8 cellular contexts compared by ENCODE assay signal in genomic region chr11:93197383-93198220, GRCh38. TPM values are rescaled to one million over a fixed set of nuclear protein-coding genes. Genes with fewer than 3 reads are reported as not detected.
DNase-seq lines count a peak whose midpoint lies in the region; ATAC-seq, FAIRE-seq and TF ChIP-seq lines count a peak whose summit lies in the region.

Gene SLC36A4 (minus strand): TSS chr11:93197991. CDS start chr11:93197832, 159 bp downstream.

- peak; percentile 88 for ATAC-seq in HG03457 (IDR thresholded peaks at IDR 0.05; ENCODE audit: unreplicated experiment)
- peak; percentile 99 for ATAC-seq in HepG2

- H3K9me3 ChIP-seq in BE2C (no peaks in the 10 kb centered on the region), HepG2 (ENCODE audit: low read length) (no peaks in the 10 kb centered on the region)

- H4K20me1 ChIP-seq in HepG2 (ENCODE audit: insufficient read depth, low read length): no peaks in the 10 kb centered on the region

- DNase-seq in BE2C (peak; percentile 92), GM19240 (ENCODE audit: insufficient read length, low spot score) (peak; percentile 34), NCI-H524 treated with DMSO at 0.1 percent for 48 hours (lab: John Stamatoyannopoulos, UW) (peak; percentile 41), dermis blood vessel endothelial cell (peak; percentile 97), HepG2 (ENCODE audit: low spot score) (peak; percentile 77)
- DNase-seq in activated CD4-positive, alpha-beta T cell treated with anti-CD3 and anti-CD28 coated beads, Interleukin-2, amount 50 U/mL, for 4 hours: peak; percentile 83 to 86
- DNase-seq in stimulated activated CD4-positive, alpha-beta T cell treated with anti-CD3 and anti-CD28 coated beads, Interleukin-2, amount 100 ng/mL, for 48 hours: peak; percentile 76 to 77

- H3K4me1 ChIP-seq in BE2C (peaks cover 5% of the 10 kb centered on the region; the same call in 1 of the 2 replicates), HepG2 (ENCODE audit: insufficient read depth, low read length) (peaks cover 16% of the 10 kb centered on the region)

- H3K9ac ChIP-seq in HepG2 (ENCODE audit: insufficient read depth, low read depth, low read length): peak within 1 kb of the TSS; percentile 91

- no peak for FAIRE-seq in HepG2 (lab: Jason Lieb, UNC)

- WGBS in HepG2 (ENCODE audit: low lambda C conversion rate): 0% methylated on average over 12 of the region's 82 CpGs

- POLR2A ChIA-PET in HepG2 (lab: Yijun Ruan, JAX): no interaction called here

- H3K4me3 ChIP-seq in BE2C (ENCODE audit: low read depth, low read length) (peak within 1 kb of the TSS; percentile 75), HepG2 (replicated peaks in 1 of 3; ENCODE audit: insufficient read depth in 1 of 3, low read depth in 2 of 3, low read length in 3 of 3) (peak within 1 kb of the TSS; percentile 67 to 78 (median 77))

- H3K27me3 ChIP-seq in BE2C (no peaks in the 10 kb centered on the region), HepG2 (ENCODE audit: control insufficient read depth in 1 of 2, insufficient read depth in 2 of 2, low read length in 2 of 2) (no peaks in the 10 kb centered on the region; a peak in 2 of 5 replicates)

- TF ChIP-seq POLR2A in HepG2 (IDR thresholded peaks at IDR 0.05; ENCODE audit: insufficient read depth in 1 of 2, low read depth in 2 of 2, low read length in 2 of 2): peak; percentile 52 to 74; a peak in 3 of 4 replicates

- TF ChIP-seq RAD21 in HepG2 (CRISPR knock-in tag; IDR thresholded peaks at IDR 0.05): no peak; the same call in 1 of the 2 replicates

- CTCF ChIA-PET in HepG2 (lab: Yijun Ruan, JAX; ENCODE audit: low intra/inter-chr PET ratio, low total read pairs): no interaction called here

- TF ChIP-seq CTCF in BE2C (IDR thresholded peaks at IDR 0.05; ENCODE audit: low read depth, low read length) (no peak), HepG2 (CRISPR knock-in tag; IDR thresholded peaks at IDR 0.05) (no peak)

- in situ Hi-C loops in HepG2 (cut with HindIII; ENCODE audit: extremely low pct_ligation_motif_present, low pct_unique_long_range_greater_than_20kb): no loop called here

- intact Hi-C loops in HepG2 (cut with micrococcal nuclease; ENCODE audit: unreplicated experiment): no loop called here

- no peak for TF ChIP-seq EP300 in HepG2 (IDR thresholded peaks at IDR 0.05; ENCODE audit: low read depth in 2 of 2, low read length in 2 of 2)
- no peak for TF ChIP-seq EP300 in HepG2 (CRISPR knock-in tag; IDR thresholded peaks at IDR 0.05; ENCODE audit: borderline replicate concordance)

- peaks cover 19% of the 10 kb centered on the region for H3K79me2 ChIP-seq in HepG2 (ENCODE audit: insufficient read depth, low read length)

- peak within 1 kb of the TSS; percentile 69 for H3K27ac ChIP-seq in HepG2 (ENCODE audit: extremely low read length, insufficient read depth, low read length)

- peak within 1 kb of the TSS; percentile 74 for H3K4me2 ChIP-seq in HepG2 (ENCODE audit: low read depth, low read length)

- peak within 1 kb of the TSS; percentile 90 for H2AFZ ChIP-seq in HepG2 (ENCODE audit: low read length)

- no peaks in the 10 kb centered on the region for H3K36me3 ChIP-seq in BE2C
- H3K36me3 ChIP-seq in HepG2 (replicated peaks in 1 of 2; ENCODE audit: control insufficient read depth in 1 of 2, insufficient read depth in 2 of 2, low read length in 2 of 2): no peaks in the 10 kb centered on the region

- BruUV-seq in HepG2 (replicated peaks; lab: Mats Ljungman, UMichigan): TSS peak; percentile 86

TF ChIP-seq in HepG2, 621 proteins besides CTCF, POLR2A, EP300 and RAD21 (continues in another document):
- TF ChIP-seq ZNF576 (CRISPR knock-in tag; IDR thresholded peaks at IDR 0.05): no peak
- peak; percentile 26 for TF ChIP-seq MED8 (CRISPR knock-in tag; IDR thresholded peaks at IDR 0.05; ENCODE audit: insufficient replicate concordance)
- TF ChIP-seq HMGA1 (CRISPR knock-in tag; conservative IDR thresholded peaks at IDR 0.05): no peak
- TF ChIP-seq MTF2 (CRISPR knock-in tag; IDR thresholded peaks at IDR 0.05; ENCODE audit: borderline replicate concordance): no peak
- peak; percentile 57; the same call in 1 of the 2 replicates for TF ChIP-seq AFF4 (CRISPR knock-in tag; IDR thresholded peaks at IDR 0.05)
- TF ChIP-seq ZNF674 (CRISPR knock-in tag; IDR thresholded peaks at IDR 0.05; ENCODE audit: low read depth): peak; percentile 85; the same call in 1 of the 2 replicates
- no peak for TF ChIP-seq PRPF4 (IDR thresholded peaks at IDR 0.05; ENCODE audit: low read depth, low read length, poor library complexity, severe bottlenecking)
- peak; percentile 78 for TF ChIP-seq TOPORS (CRISPR knock-in tag; IDR thresholded peaks at IDR 0.05)
- TF ChIP-seq ZXDC (CRISPR knock-in tag; IDR thresholded peaks at IDR 0.05): no peak
- TF ChIP-seq PPARG (CRISPR knock-in tag; conservative IDR thresholded peaks at IDR 0.05): peak; percentile 21; the same call in 1 of the 2 replicates

RNA-seq across cellular contexts. Expression of gene SLC36A4, which starts in this region (rescaled TPM):
- 12.0 TPM for polyA plus RNA-seq in BE2C (2012; ENCODE audit: insufficient read depth, insufficient read length, low read depth)
- total RNA-seq in dermis blood vessel endothelial cell (6.3 and 11.4 TPM in 2 replicates), HepG2 (2016; rRNA removed; fragmentation: Illumina TruSeq; extraction: Trizol) (7.3 and 7.5 TPM in 2 replicates)
- 3.3 and 4.0 TPM in 2 replicates for total RNA-seq in HepG2 (2016; cell fraction: cytosol; rRNA removed; fragmentation: Illumina TruSeq; extraction: Trizol; ENCODE audit: low read depth)
- 6.9 and 7.0 TPM in 2 replicates for total RNA-seq in HepG2 (2016; cell fraction: insoluble cytoplasmic fraction; rRNA removed; fragmentation: Illumina TruSeq; extraction: Trizol)
- total RNA-seq in HepG2 (2016; cell fraction: membrane; rRNA removed; fragmentation: Illumina TruSeq; extraction: Trizol): 9.8 and 10.5 TPM in 2 replicates
- 14.4 and 16.9 TPM in 2 replicates for total RNA-seq in HepG2 (2016; cell fraction: nucleus; rRNA removed; fragmentation: Illumina TruSeq; extraction: Trizol)
- polyA plus RNA-seq in HepG2 (2011; rRNA removed): 9.5 and 10.2 TPM in 2 replicates
- 6.1 and 11.9 TPM in 2 replicates for polyA plus RNA-seq in HepG2 (2011; cell fraction: cytosol; rRNA removed)
- polyA plus RNA-seq in HepG2 (2011; cell fraction: nucleus; rRNA removed): 4.3 and 6.3 TPM in 2 replicates
- polyA plus RNA-seq in HepG2 (2012): 15.9 and 18.0 TPM in 2 replicates
- polyA plus RNA-seq in HepG2 (2016; cell fraction: cytosol; fragmentation: Illumina TruSeq; extraction: Trizol; ENCODE audit: low read depth): 7.0 and 8.6 TPM in 2 replicates
- polyA plus RNA-seq in HepG2 (2016; cell fraction: insoluble cytoplasmic fraction; fragmentation: Illumina TruSeq; extraction: Trizol; ENCODE audit: low read depth): 10.9 and 11.9 TPM in 2 replicates
- 11.4 and 12.4 TPM in 2 replicates for polyA plus RNA-seq in HepG2 (2016; cell fraction: membrane; fragmentation: Illumina TruSeq; extraction: Trizol; ENCODE audit: low read depth)
- polyA plus RNA-seq in HepG2 (2016; cell fraction: nucleus; fragmentation: Illumina TruSeq; extraction: Trizol; ENCODE audit: insufficient read depth, low read depth): 14.8 and 16.9 TPM in 2 replicates
- 5.4 and 23.7 TPM in 2 replicates for polyA minus RNA-seq in HepG2 (2011; rRNA and poly(A)+ RNA removed; ENCODE audit: low replicate concordance)
- 7.6 and 8.7 TPM in 2 replicates for polyA minus RNA-seq in HepG2 (2011; cell fraction: cytosol; rRNA and poly(A)+ RNA removed)
- polyA minus RNA-seq in HepG2 (2011; cell fraction: nucleus; rRNA and poly(A)+ RNA removed): 34.5 and 37.7 TPM in 2 replicates

Comparison
In these comparisons a context has a peak if more than half of its experiments do, and no peak if none do; other contexts are left out.
1. Peak in every context shown above with its lines: DNase-seq, ATAC-seq, H3K4me3 ChIP-seq and H3K27ac ChIP-seq.
2. DNase-seq: peak in every context shown above with its lines; median percentile 97 in dermis blood vessel endothelial cell; 92 in BE2C; 84 in activated CD4-positive, alpha-beta T cell treated with anti-CD3 and anti-CD28 coated beads, Interleukin-2, amount 50 U/mL, for 4 hours; 77 in HepG2; 76 in stimulated activated CD4-positive, alpha-beta T cell treated with anti-CD3 and anti-CD28 coated beads, Interleukin-2, amount 100 ng/mL, for 48 hours; 41 in NCI-H524 treated with DMSO at 0.1 percent for 48 hours; 34 in GM19240.